ENCODE assay signal across 1 cellular context in the genomic region with DNA sequence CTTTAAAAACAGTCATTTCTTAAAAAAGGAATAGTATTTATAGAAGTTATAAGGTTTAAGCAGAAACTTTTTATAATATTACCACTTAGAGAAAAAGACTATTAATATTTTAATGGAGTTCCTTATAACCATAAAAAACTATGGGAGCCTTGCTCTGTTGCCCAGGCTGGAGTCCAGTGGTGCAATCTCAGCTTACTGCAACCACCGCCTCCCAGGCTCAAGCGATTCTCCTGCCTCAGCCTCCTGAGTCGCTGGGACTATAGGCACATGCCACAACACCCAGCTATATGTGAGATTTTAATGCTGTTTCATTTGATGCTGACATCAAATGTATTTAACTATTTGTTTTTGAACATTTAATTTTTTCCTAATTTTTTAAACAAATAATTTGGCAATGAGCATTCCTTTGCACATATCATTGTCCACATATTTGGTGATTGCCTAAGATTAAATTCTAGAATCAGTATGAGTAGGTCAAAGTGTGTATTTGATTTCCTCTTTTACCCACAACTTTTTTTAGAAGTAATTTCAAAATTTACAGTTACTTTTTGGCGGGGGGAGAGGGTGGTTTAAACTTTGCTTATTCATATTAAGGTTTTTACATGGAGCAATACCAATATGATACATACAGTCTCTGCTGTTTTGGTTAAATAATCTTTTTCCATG.
A peak's percentile ranks its signal among the peaks of the same experiment; 100 is the strongest.
TF ChIP-seq lines count a peak whose summit lies in the region.

No MANE protein-coding gene starts in this region.

TF ChIP-seq in IMR-90, 13 proteins besides CTCF, POLR2A, EP300 and RAD21:
- TF ChIP-seq NFE2L2 (IDR thresholded peaks at IDR 0.05; ENCODE audit: low read depth, low read length): no peak
- no peak for TF ChIP-seq USF2 (IDR thresholded peaks at IDR 0.05; ENCODE audit: low read depth, low read length)
- TF ChIP-seq CHD1 (IDR thresholded peaks at IDR 0.05; ENCODE audit: low read depth, low read length): no peak
- no peak for TF ChIP-seq BHLHE40 (IDR thresholded peaks at IDR 0.05; ENCODE audit: low read depth, low read length)
- no peak for TF ChIP-seq MXI1 (IDR thresholded peaks at IDR 0.05; ENCODE audit: borderline replicate concordance, low read depth, low read length)
- TF ChIP-seq MAZ (IDR thresholded peaks at IDR 0.05; ENCODE audit: borderline replicate concordance, low read depth, low read length): no peak
- no peak for TF ChIP-seq RCOR1 (IDR thresholded peaks at IDR 0.05; ENCODE audit: insufficient replicate concordance, low read length)
- 0 out of 2 replicates have a peak, but pooled peaks have one; percentile 11 for TF ChIP-seq CEBPB (IDR thresholded peaks at IDR 0.05; ENCODE audit: low read depth, low read length)
- TF ChIP-seq RFX5 (IDR thresholded peaks at IDR 0.05; ENCODE audit: low read depth, low read length): no peak
TF ChIP-seq in IMR-90: peak in this region for 1.
